ENCODE assay signal across 8 cellular contexts in the genomic region with DNA sequence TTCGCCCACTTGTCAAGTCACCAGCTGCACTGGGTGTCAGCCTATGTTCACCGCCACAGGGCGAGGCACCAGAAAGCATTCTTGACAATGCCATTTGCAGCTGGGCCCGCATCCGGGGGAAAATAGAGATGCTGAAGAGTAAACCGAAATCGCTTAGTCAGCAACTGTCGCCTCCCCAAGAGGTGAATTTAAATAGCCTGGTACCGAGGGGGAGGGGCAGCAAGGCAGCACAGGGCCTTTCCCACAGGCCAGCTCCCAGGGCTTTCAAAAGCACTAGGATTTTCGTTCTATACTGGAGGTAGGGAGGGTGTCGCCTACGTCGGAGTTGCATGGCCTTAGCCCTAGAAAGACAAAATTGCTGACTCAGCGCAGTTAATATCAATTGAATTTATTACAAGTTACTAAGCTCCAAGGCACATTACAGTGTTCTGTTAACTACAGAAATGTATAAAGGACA. TPM values are rescaled to one million over a fixed set of nuclear protein-coding genes. Genes with fewer than 3 reads are reported as not detected.
DNase-seq lines count a peak whose midpoint lies in the region; TF ChIP-seq lines count a peak whose summit lies in the region.

No MANE protein-coding gene starts in this region.

- H3K9me3 Mint-ChIP-seq in nephron progenitor cell (no peaks in the 10 kb centered on the region), type B pancreatic cell (no peaks in the 10 kb centered on the region)

- peak overlapping the region; percentile 23 for H3K27ac Mint-ChIP-seq in nephron progenitor cell
- H3K27ac Mint-ChIP-seq in type B pancreatic cell, result peak overlapping the region; percentile 96

- no peak for TF ChIP-seq CTCF in epithelial cell of proximal tubule (conservative IDR thresholded peaks at IDR 0.05; ENCODE audit: low read depth, low read length)
- no peak for TF ChIP-seq CTCF in nephron progenitor cell (IDR thresholded peaks at IDR 0.05)
- no peak for TF ChIP-seq CTCF in type B pancreatic cell (conservative IDR thresholded peaks at IDR 0.05)

- H3K4me3 Mint-ChIP-seq in nephron progenitor cell, result peak overlapping the region; percentile 84
- peak overlapping the region; percentile 90 for H3K4me3 Mint-ChIP-seq in type B pancreatic cell

- H3K36me3 Mint-ChIP-seq in nephron progenitor cell (ENCODE audit: low read depth), result no peaks in the 10 kb centered on the region
- peaks cover 15% of the 10 kb centered on the region for H3K36me3 Mint-ChIP-seq in type B pancreatic cell

- peak; percentile 20 for DNase-seq in AG20443 (ENCODE audit: low spot score)
- DNase-seq in NCI-H1417 (lab: John Stamatoyannopoulos, UW), result peak; percentile 90 to 97 (median 96)
- DNase-seq in activated CD8-positive, alpha-beta memory T cell treated with anti-CD3 and anti-CD28 coated beads, Interleukin-2, amount 50 U/mL, for 4 hours, result peak; percentile 44
- DNase-seq in epithelial cell of proximal tubule (ENCODE audit: low read depth), result no peak
- peak; percentile 57 for DNase-seq in nephron progenitor cell
- DNase-seq in type B pancreatic cell (ENCODE audit: extremely low spot score, unreplicated experiment), result no peak
- no peak for DNase-seq in Ammon's horn (ENCODE audit: low spot score)
- DNase-seq in NCI-H2081 (lab: John Stamatoyannopoulos, UW), result no peak

- peaks cover 12% of the 10 kb centered on the region for H3K27me3 Mint-ChIP-seq in nephron progenitor cell (ENCODE audit: low read depth, poor library complexity)
- H3K27me3 Mint-ChIP-seq in type B pancreatic cell, result peaks cover 6% of the 10 kb centered on the region

- peak overlapping the region; percentile 79 for H3K4me3 ChIP-seq in epithelial cell of proximal tubule (ENCODE audit: low read depth, low read length)

- H3K4me1 Mint-ChIP-seq in nephron progenitor cell (peaks cover 49% of the 10 kb centered on the region), type B pancreatic cell (ENCODE audit: unreplicated experiment) (peaks cover 36% of the 10 kb centered on the region)

RNA-seq across cellular contexts. Expression of gene IRF2BPL, which starts 4.3 kb away (rescaled TPM):
- total RNA-seq in epithelial cell of proximal tubule, result 61.9 and 65.6 TPM in 2 replicates
- total RNA-seq in type B pancreatic cell (ENCODE audit: low replicate concordance), result 59.7 and 116 TPM in 2 replicates

Comparison
In these comparisons a context has a peak if more than half of its experiments do, and no peak if none do; other contexts are left out.
1. DNase-seq: peak in AG20443 (single experiment), NCI-H1417 (3 of 3), activated CD8-positive, alpha-beta memory T cell treated with anti-CD3 and anti-CD28 coated beads, Interleukin-2, amount 50 U/mL, for 4 hours (single experiment) and nephron progenitor cell (single experiment); none in epithelial cell of proximal tubule (single experiment), type B pancreatic cell (single experiment), Ammon's horn (single experiment) and NCI-H2081 (0 of 2).